ENCODE assay signal across 13 cellular contexts in genomic region chr14:96698846-96699543, GRCh38.
DNase-seq lines count a peak whose midpoint lies in the region; ATAC-seq and TF ChIP-seq lines count a peak whose summit lies in the region.
"Had no signal": no experiment of that assay in that cellular context is flagged by ENCODE, and none has a peak within 500 bp of the region (broad histone marks: within the 10 kb centered on the region; RNA-seq: fewer than 3 reads in every experiment).

No MANE protein-coding gene starts in this region.

- no peaks in the 10 kb centered on the region for H3K79me2 ChIP-seq in PC-3 (ENCODE audit: low read length)
- H3K79me2 ChIP-seq: parathyroid adenoma had no signal

- CTCF ChIA-PET in PC-3 (lab: Charles Lee), result no interaction called here

- H3K27me3 ChIP-seq in PC-3 (ENCODE audit: low read length) (peaks cover 42% of the 10 kb centered on the region), right cardiac atrium (ENCODE audit: control insufficient read depth, insufficient read depth) (no peaks in the 10 kb centered on the region)
- H3K27me3 ChIP-seq: SJCRH30 had no signal

- POLR2A ChIA-PET in PC-3 (lab: Charles Lee; ENCODE audit: unreplicated experiment), result no interaction called here

- peak; percentile 76 for ATAC-seq in GM21526 (IDR thresholded peaks at IDR 0.05; ENCODE audit: low FRiP score, unreplicated experiment)
- no peak for ATAC-seq in PC-3
- ATAC-seq in right cardiac atrium, result no peak
- ATAC-seq: activated CD8-positive, alpha-beta memory T cell treated with anti-CD3 and anti-CD28 coated beads, Interleukin-2, amount 10 ng/mL, durations not matched to agents 7 days and 5 days had no signal

- H3K4me2 ChIP-seq in PC-3 (ENCODE audit: low read length), result no peak overlapping the region

- WGBS in right cardiac atrium, result 81% methylated on average over 17 of the region's 17 CpGs

- BruUV-seq in PC-3 (replicated peaks; lab: Mats Ljungman, UMichigan), result no TSS peak

- no peaks in the 10 kb centered on the region for H3K9me2 ChIP-seq in PC-3 (replicated peaks; ENCODE audit: low read length)

- H3K4me3 ChIP-seq in PC-3 (ENCODE audit: low read length) (no peak overlapping the region), right cardiac atrium (ENCODE audit: low read length) (no peak overlapping the region)
- H3K4me3 ChIP-seq: HAP-1, SJCRH30 had no signal

- peak; percentile 8 for DNase-seq in NK-92 treated with Interleukin-12 subunit alpha and Interleukin-12 subunit beta, amount 100 ng/mL, for 24 hours (lab: John Stamatoyannopoulos, UW)
- DNase-seq in NK-92 (lab: John Stamatoyannopoulos, UW; ENCODE audit: unreplicated experiment) (no peak), PC-3 (no peak), right cardiac atrium (no peak)
- peak; percentile 18 to 40 for DNase-seq in stimulated activated CD4-positive, alpha-beta T cell treated with anti-CD3 and anti-CD28 coated beads, Interleukin-2, amount 100 ng/mL, for 24 hours
- DNase-seq in central memory CD4-positive, alpha-beta T cell, result no peak
- DNase-seq in activated CD8-positive, alpha-beta memory T cell treated with anti-CD3 and anti-CD28 coated beads for 24 hours, result no peak
- DNase-seq: activated CD8-positive, alpha-beta memory T cell treated with anti-CD3 and anti-CD28 coated beads, Interleukin-2, amount 10 ng/mL, durations not matched to agents 7 days and 5 days; GDM1 had no signal

- no peak overlapping the region for H2AFZ ChIP-seq in PC-3 (ENCODE audit: low read length)
- H2AFZ ChIP-seq: parathyroid adenoma had no signal

- no peaks in the 10 kb centered on the region for H4K20me1 ChIP-seq in PC-3 (ENCODE audit: low read length)

- H3K9ac ChIP-seq in PC-3 (ENCODE audit: low read length), result no peak overlapping the region
- H3K9ac ChIP-seq: parathyroid adenoma had no signal

- no peaks in the 10 kb centered on the region for H3F3A ChIP-seq in PC-3 (ENCODE audit: low read length, unreplicated experiment)

- H3K27ac ChIP-seq in PC-3 (ENCODE audit: low read length) (no peak overlapping the region), right cardiac atrium (ENCODE audit: low read length) (no peak overlapping the region)
- H3K27ac ChIP-seq: parathyroid adenoma, SJCRH30 had no signal

- H3K36me3 ChIP-seq in PC-3 (ENCODE audit: low read depth, low read length), result no peaks in the 10 kb centered on the region
- H3K36me3 ChIP-seq: HAP-1, SJCRH30 had no signal

- H3K9me3 ChIP-seq in PC-3 (ENCODE audit: low read length) (no peaks in the 10 kb centered on the region), right cardiac atrium (ENCODE audit: control insufficient read depth, low read length) (no peaks in the 10 kb centered on the region)
- H3K9me3 ChIP-seq: HAP-1, SJCRH30 had no signal

- intact Hi-C loops in PC-3 (cut with micrococcal nuclease), result no loop called here
- intact Hi-C loops in right cardiac atrium (cut with DNase I), result no loop called here

- H3K4me1 ChIP-seq in PC-3 (ENCODE audit: insufficient read depth, low read length) (no peaks in the 10 kb centered on the region), right cardiac atrium (ENCODE audit: control insufficient read depth, insufficient read depth, low read length) (no peaks in the 10 kb centered on the region)
- H3K4me1 ChIP-seq: HAP-1, parathyroid adenoma, SJCRH30 had no signal

- peak; percentile 38; the same call in 1 of the 2 replicates for TF ChIP-seq CTCF in PC-3 (conservative IDR thresholded peaks at IDR 0.05; ENCODE audit: low read depth, low read length)

Comparison
In these comparisons a context has a peak if more than half of its experiments do, and no peak if none do; other contexts are left out.
1. DNase-seq: peak in NK-92 treated with Interleukin-12 subunit alpha and Interleukin-12 subunit beta, amount 100 ng/mL, for 24 hours (single experiment) and stimulated activated CD4-positive, alpha-beta T cell treated with anti-CD3 and anti-CD28 coated beads, Interleukin-2, amount 100 ng/mL, for 24 hours (2 of 2); none in NK-92 (single experiment), PC-3 (single experiment), central memory CD4-positive, alpha-beta T cell (single experiment), activated CD8-positive, alpha-beta memory T cell treated with anti-CD3 and anti-CD28 coated beads for 24 hours (single experiment) and right cardiac atrium (0 of 3).